24 cellular contexts compared by ENCODE assay signal in genomic region chr6:106347219-106347618, GRCh38.
"Had no signal": no experiment of that assay in that cellular context is flagged by ENCODE, and none has a peak within 500 bp of the region (broad histone marks: within the 10 kb centered on the region; RNA-seq: fewer than 3 reads in every experiment).

No MANE protein-coding gene starts in this region.

- H3K4me3 Mint-ChIP-seq: activated naive CD8-positive, alpha-beta T cell treated with anti-CD3 and anti-CD28 coated beads for 36 hours; activated T-cell treated with anti-CD3 and anti-CD28 coated beads, Interleukin-2, amount 50 U/mL, for 4 hours; endodermal cell; mesothelial cell of epicardium; naive thymus-derived CD8-positive, alpha-beta T cell; WTC11 had no signal

- H3K4me1 Mint-ChIP-seq: activated naive CD8-positive, alpha-beta T cell treated with anti-CD3 and anti-CD28 coated beads for 36 hours; endodermal cell; mesothelial cell of epicardium; naive thymus-derived CD8-positive, alpha-beta T cell; WTC11 had no signal

- H3K4me3 ChIP-seq: coronary artery, esophagus squamous epithelium, gastrocnemius medialis, sigmoid colon, testis, uterus had no signal

- H3K27me3 ChIP-seq: gastrocnemius medialis, sigmoid colon, testis, uterus had no signal

- H3K27ac Mint-ChIP-seq: activated naive CD8-positive, alpha-beta T cell treated with anti-CD3 and anti-CD28 coated beads for 36 hours; endodermal cell; mesothelial cell of epicardium; naive thymus-derived CD8-positive, alpha-beta T cell; WTC11 had no signal

- H3K27ac ChIP-seq: coronary artery, esophagus squamous epithelium, gastrocnemius medialis, sigmoid colon, testis, uterus had no signal

- DNase-seq: activated CD4-positive, alpha-beta T cell treated with anti-CD3 and anti-CD28 coated beads, Interleukin-2, amount 50 U/mL, for 4 hours; activated CD8-positive, alpha-beta memory T cell treated with anti-CD3 and anti-CD28 coated beads for 24 hours; activated CD8-positive, alpha-beta memory T cell treated with anti-CD3 and anti-CD28 coated beads, Interleukin-2, amount 50 U/mL, for 48 hours; activated naive CD4-positive, alpha-beta T cell treated with Interleukin-2 at 50 U/mL for 16 hours; activated naive CD8-positive, alpha-beta T cell treated with anti-CD3 and anti-CD28 coated beads for 36 hours; activated T-cell treated with anti-CD3 and anti-CD28 coated beads, Interleukin-2, amount 50 U/mL, for 4 hours; amniotic stem cell; endodermal cell; esophagus squamous epithelium; gastrocnemius medialis; hippocampal formation; left ventricle myocardium superior; mammary epithelial cell; naive thymus-derived CD8-positive, alpha-beta T cell; retina; sigmoid colon; stimulated activated CD4-positive, alpha-beta T cell treated with anti-CD3 and anti-CD28 coated beads, Interleukin-2, amount 100 ng/mL, for 48 hours; stimulated activated naive CD4-positive, alpha-beta T cell; testis; trophoblast cell; uterus had no signal

- H3K4me1 ChIP-seq: gastrocnemius medialis, sigmoid colon, testis, uterus had no signal

- H3K36me3 ChIP-seq: esophagus squamous epithelium, gastrocnemius medialis, sigmoid colon, uterus had no signal

- H3K9me3 ChIP-seq: esophagus squamous epithelium, gastrocnemius medialis, testis, uterus had no signal

- H3K36me3 Mint-ChIP-seq: activated naive CD8-positive, alpha-beta T cell treated with anti-CD3 and anti-CD28 coated beads for 36 hours; mesothelial cell of epicardium; WTC11 had no signal
